1 cellular context compared by ENCODE assay signal in genomic region chr2:170339753-170340692, GRCh38.
TF ChIP-seq lines count a peak whose summit lies in the region.

No MANE protein-coding gene starts in this region.

TF ChIP-seq in HepG2, 621 proteins besides CTCF, POLR2A, EP300 and RAD21 (continued from another document):
- TF ChIP-seq, protein P1, sequence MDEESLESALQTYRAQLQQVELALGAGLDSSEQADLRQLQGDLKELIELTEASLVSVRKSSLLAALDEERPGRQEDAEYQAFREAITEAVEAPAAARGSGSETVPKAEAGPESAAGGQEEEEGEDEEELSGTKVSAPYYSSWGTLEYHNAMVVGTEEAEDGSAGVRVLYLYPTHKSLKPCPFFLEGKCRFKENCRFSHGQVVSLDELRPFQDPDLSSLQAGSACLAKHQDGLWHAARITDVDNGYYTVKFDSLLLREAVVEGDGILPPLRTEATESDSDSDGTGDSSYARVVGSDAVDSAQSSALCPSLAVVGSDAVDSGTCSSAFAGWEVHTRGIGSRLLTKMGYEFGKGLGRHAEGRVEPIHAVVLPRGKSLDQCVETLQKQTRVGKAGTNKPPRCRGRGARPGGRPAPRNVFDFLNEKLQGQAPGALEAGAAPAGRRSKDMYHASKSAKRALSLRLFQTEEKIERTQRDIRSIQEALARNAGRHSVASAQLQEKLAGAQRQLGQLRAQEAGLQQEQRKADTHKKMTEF (CRISPR knock-in tag; IDR thresholded peaks at IDR 0.05), result no peak
- TF ChIP-seq TOE1 (CRISPR knock-in tag; IDR thresholded peaks at IDR 0.05), result no peak
- no peak for TF ChIP-seq MTF2 (CRISPR knock-in tag; IDR thresholded peaks at IDR 0.05; ENCODE audit: borderline replicate concordance)
- no peak for TF ChIP-seq CBFB (CRISPR knock-in tag; IDR thresholded peaks at IDR 0.05)
- no peak for TF ChIP-seq ZHX1 (CRISPR knock-in tag; IDR thresholded peaks at IDR 0.05; ENCODE audit: low read depth)
TF ChIP-seq in HepG2: peak in this region for 0.
